Comparison of ENCODE assay signal across 34 cellular contexts in genomic region chr2:220678943-220679342, GRCh38.
"Had no signal": no experiment of that assay in that cellular context is flagged by ENCODE, and none has a peak within 500 bp of the region (broad histone marks: within the 10 kb centered on the region; RNA-seq: fewer than 3 reads in every experiment).

No MANE protein-coding gene starts in this region.

- H3K36me3 ChIP-seq: MG63 had no signal

- DNase-seq: Karpas-422, Kasumi-1, MG63, MM.1S, MV-4-11, NCI-H1048, NCI-H1092, NCI-H1092 treated with DMSO at 0.1 percent for 48 hours, NCI-H1105, NCI-H1105 treated with DMSO at 0.1 percent for 48 hours, NCI-H1417, NCI-H1417 treated with DMSO at 0.1 percent for 48 hours, NCI-H1436, NCI-H1436 treated with DMSO at 0.1 percent for 48 hours, NCI-H146, NCI-H1694, NCI-H1694 treated with DMSO at 0.1 percent for 48 hours, NCI-H187, NCI-H187 treated with DMSO at 0.1 percent for 48 hours, NCI-H1930, NCI-H2029, NCI-H2029 treated with DMSO at 0.1 percent for 48 hours, NCI-H2081, NCI-H2081 treated with DMSO at 0.1 percent for 48 hours, NCI-H2107, NCI-H2171, NCI-H2171 treated with DMSO at 0.1 percent for 48 hours, NCI-H2227 treated with DMSO at 0.1 percent for 48 hours, NCI-H226, NCI-H345, NCI-H446, NCI-H446 treated with DMSO at 0.1 percent for 48 hours, NCI-H510A had no signal

- H3K4me3 ChIP-seq: MG63 had no signal

- H3K27ac ChIP-seq: KMS-11 had no signal

- H3K9me3 ChIP-seq: MG63 had no signal

- H3K27me3 ChIP-seq: MG63 had no signal
